1 cellular context compared by ENCODE assay signal in genomic region chr3:125231895-125232294, GRCh38.
TF ChIP-seq lines count a peak whose summit lies in the region.

No MANE protein-coding gene starts in this region.

TF ChIP-seq in WTC11, 78 proteins besides CTCF, POLR2A, EP300 and RAD21 (continued from another document):
- TF ChIP-seq, protein P1, sequence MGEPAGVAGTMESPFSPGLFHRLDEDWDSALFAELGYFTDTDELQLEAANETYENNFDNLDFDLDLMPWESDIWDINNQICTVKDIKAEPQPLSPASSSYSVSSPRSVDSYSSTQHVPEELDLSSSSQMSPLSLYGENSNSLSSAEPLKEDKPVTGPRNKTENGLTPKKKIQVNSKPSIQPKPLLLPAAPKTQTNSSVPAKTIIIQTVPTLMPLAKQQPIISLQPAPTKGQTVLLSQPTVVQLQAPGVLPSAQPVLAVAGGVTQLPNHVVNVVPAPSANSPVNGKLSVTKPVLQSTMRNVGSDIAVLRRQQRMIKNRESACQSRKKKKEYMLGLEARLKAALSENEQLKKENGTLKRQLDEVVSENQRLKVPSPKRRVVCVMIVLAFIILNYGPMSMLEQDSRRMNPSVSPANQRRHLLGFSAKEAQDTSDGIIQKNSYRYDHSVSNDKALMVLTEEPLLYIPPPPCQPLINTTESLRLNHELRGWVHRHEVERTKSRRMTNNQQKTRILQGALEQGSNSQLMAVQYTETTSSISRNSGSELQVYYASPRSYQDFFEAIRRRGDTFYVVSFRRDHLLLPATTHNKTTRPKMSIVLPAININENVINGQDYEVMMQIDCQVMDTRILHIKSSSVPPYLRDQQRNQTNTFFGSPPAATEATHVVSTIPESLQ (CRISPR knock-in tag; IDR thresholded peaks at IDR 0.05), result no peak
- no peak for TF ChIP-seq ETV6 (CRISPR knock-in tag; IDR thresholded peaks at IDR 0.05)
- TF ChIP-seq CREB1 (CRISPR knock-in tag; IDR thresholded peaks at IDR 0.05), result no peak
- TF ChIP-seq GRHL2 (CRISPR knock-in tag; IDR thresholded peaks at IDR 0.05; ENCODE audit: insufficient replicate concordance, severe bottlenecking), result no peak
TF ChIP-seq in WTC11: peak in this region for 0.
